In genomic region chr2:223057545-223057944, GRCh38 we compare ENCODE assay signal across 11 cellular contexts. TPM values are rescaled to one million over a fixed set of nuclear protein-coding genes. Genes with fewer than 3 reads are reported as not detected.
DNase-seq lines count a peak whose midpoint lies in the region; ATAC-seq and TF ChIP-seq lines count a peak whose summit lies in the region.
"Had no signal": no experiment of that assay in that cellular context is flagged by ENCODE, and none has a peak within 500 bp of the region (broad histone marks: within the 10 kb centered on the region; RNA-seq: fewer than 3 reads in every experiment).

No MANE protein-coding gene starts in this region.

- ATAC-seq in Right ventricle myocardium inferior (peak; percentile 22), heart right ventricle (peak; percentile 32 to 63 (median 48)), psoas muscle (peak in 1 of 4 donors; percentile 29), GM18861 (IDR thresholded peaks at IDR 0.05; ENCODE audit: unreplicated experiment) (no peak)

- H3K4me1 ChIP-seq in heart right ventricle (peaks cover 4 to 35% (median 14%) of the 10 kb centered on the region in 9 donors), psoas muscle (no peaks in the 10 kb centered on the region)

- intact Hi-C loops in Right ventricle myocardium inferior (cut with DNase I) = loop anchor here (5.0 kb wide), 1 partner anchor 35 kb away; no protein-coding TSS in a partner anchor
- intact Hi-C loops in cardiac septum (cut with DNase I) = loop anchor here (5.0 to 10.0 kb wide), 2 partner anchors 35 to 557 kb away; no protein-coding TSS in a partner anchor
- intact Hi-C loops in heart right ventricle (cut with DNase I) = loop anchor here in 1 of 10 donors (5.0 kb wide), 1 partner anchor 35 kb away; no protein-coding TSS in a partner anchor
- intact Hi-C loops in psoas muscle (cut with DNase I) = no loop called here

- no peak for DNase-seq in Right ventricle myocardium inferior (ENCODE audit: missing footprints)
- DNase-seq in cardiac septum (ENCODE audit: low spot score) = no peak
- peak in 1 of 2 donors; percentile 47 for DNase-seq in heart right ventricle
- no peak for DNase-seq in psoas muscle
- no peak for DNase-seq in DMS153 treated with DMSO at 0.1 percent for 48 hours (lab: John Stamatoyannopoulos, UW; ENCODE audit: unreplicated experiment)
- DNase-seq in midbrain (lab: John Stamatoyannopoulos, UW) = no peak
- no peak for DNase-seq in SIG-M5 (lab: John Stamatoyannopoulos, UW)
- DNase-seq: activated T-cell treated with anti-CD3 and anti-CD28 coated beads, Interleukin-2, amount 50 U/mL, for 24 hours; NCI-H1930; upper lobe of left lung had no signal

- H3K27me3 ChIP-seq in heart right ventricle (no peaks in the 10 kb centered on the region), psoas muscle (ENCODE audit: insufficient read depth in 3 of 3, low read length in 2 of 3) (peaks cover 0 to 7% (median 3%) of the 10 kb centered on the region in 3 donors)
- H3K27me3 ChIP-seq: upper lobe of left lung had no signal

- no peaks in the 10 kb centered on the region for H3K36me3 ChIP-seq in heart right ventricle
- H3K36me3 ChIP-seq in psoas muscle (ENCODE audit: insufficient read depth in 1 of 2, low read depth in 1 of 2) = no peaks in the 10 kb centered on the region
- H3K36me3 ChIP-seq: upper lobe of left lung had no signal

- 48 to 57% methylated on average over 3 of the region's 3 CpGs for WGBS in heart right ventricle, 2 donors
- WGBS in psoas muscle, 3 donors = 63 to 65% (median 65%) methylated on average over 3 of the region's 3 CpGs

- TF ChIP-seq CTCF in heart right ventricle (IDR thresholded peaks at IDR 0.05) = no peak
- no peak for TF ChIP-seq CTCF in psoas muscle (IDR thresholded peaks at IDR 0.05)

- H3K9me3 ChIP-seq in heart right ventricle = no peaks in the 10 kb centered on the region
- H3K9me3 ChIP-seq in psoas muscle = no peaks in the 10 kb centered on the region
- H3K9me3 ChIP-seq: upper lobe of left lung had no signal

- H3K27ac ChIP-seq in heart right ventricle (peak overlapping the region; percentile 9 to 88 (median 56)), psoas muscle (peak overlapping the region; percentile 28)

- H3K4me3 ChIP-seq in heart right ventricle (no peak overlapping the region), psoas muscle (no peak overlapping the region)
- H3K4me3 ChIP-seq: upper lobe of left lung had no signal

RNA-seq across cellular contexts. Expression of gene KCNE4, which starts 5.6 kb away (rescaled TPM):
- total RNA-seq in Right ventricle myocardium inferior (3.6 TPM), cardiac septum (1.7 TPM), heart right ventricle (1 to 10 TPM in 7 of 10 donors, under 1 TPM in 3; 0.28 to 5.2 (median 1.2) TPM), psoas muscle (1 to 10 TPM in 1 of 4 donors, under 1 TPM in 3; 0.34 to 1.7 (median 0.79) TPM)
- polyA plus RNA-seq in heart right ventricle (1 to 10 TPM; 2.4 TPM), psoas muscle (1 to 10 TPM in 2 of 3 donors, under 1 TPM in 1; 0.58 to 1.4 (median 1.0) TPM)

Comparison
In these comparisons a context has a peak if more than half of its experiments do, and no peak if none do; other contexts are left out.
1. intact Hi-C loops: an anchor here in Right ventricle myocardium inferior (5.0 kb wide) and cardiac septum (5.0 to 10.0 kb wide); none called in psoas muscle.